In genomic region chr6:73263570-73263909, GRCh38 we compare ENCODE assay signal across 9 cellular contexts. TPM values are rescaled to one million over a fixed set of nuclear protein-coding genes. Genes with fewer than 3 reads are reported as not detected.
DNase-seq lines count a peak whose midpoint lies in the region; ATAC-seq and TF ChIP-seq lines count a peak whose summit lies in the region.
"Had no signal": no experiment of that assay in that cellular context is flagged by ENCODE, and none has a peak within 500 bp of the region (broad histone marks: within the 10 kb centered on the region; RNA-seq: fewer than 3 reads in every experiment).

No MANE protein-coding gene starts in this region.

- H4K20me1 ChIP-seq in BLaER1 (no peaks in the 10 kb centered on the region), OCI-LY7 (ENCODE audit: insufficient read depth, low read length) (peaks cover 7% of the 10 kb centered on the region)

- H3K4me1 ChIP-seq in BLaER1, result peaks cover 43% of the 10 kb centered on the region
- H3K4me1 ChIP-seq in OCI-LY7 (ENCODE audit: insufficient read depth, low read length, poor library complexity, severe bottlenecking), result peaks cover 23% of the 10 kb centered on the region
- no peaks in the 10 kb centered on the region for H3K4me1 ChIP-seq in parathyroid adenoma

- no TSS peak for BruUV-seq in OCI-LY7 (replicated peaks; lab: Mats Ljungman, UMichigan)

- H3K36me3 ChIP-seq in BLaER1 (peaks cover 21% of the 10 kb centered on the region), OCI-LY7 (ENCODE audit: insufficient read depth, low read length) (peaks cover 22% of the 10 kb centered on the region), parathyroid adenoma (ENCODE audit: control insufficient read depth, insufficient read depth, low read length) (no peaks in the 10 kb centered on the region)

- POLR2A ChIA-PET in OCI-LY7 (lab: Charles Lee), result interaction anchor here (0.6 to 1.9 kb wide), 5 partner anchors 17 to 1704 kb away, joined by 3 to 8 read pairs (median 7); no protein-coding TSS in a partner anchor

- H3K27me3 ChIP-seq in BLaER1 (no peaks in the 10 kb centered on the region), parathyroid adenoma (ENCODE audit: control insufficient read depth, insufficient read depth, low read length) (no peaks in the 10 kb centered on the region)

- no peak for TF ChIP-seq CTCF in OCI-LY7 (conservative IDR thresholded peaks at IDR 0.05; ENCODE audit: low read length)
- TF ChIP-seq CTCF in epithelial cell of proximal tubule (conservative IDR thresholded peaks at IDR 0.05; ENCODE audit: low read depth, low read length), result no peak
- TF ChIP-seq CTCF in parathyroid adenoma (IDR thresholded peaks at IDR 0.05), result no peak

- H2AFZ ChIP-seq in OCI-LY7 (ENCODE audit: low read length) (peak overlapping the region; percentile 94), parathyroid adenoma (peak overlapping the region; percentile 93)

- DNase-seq in OCI-LY7 (ENCODE audit: low spot score) (peak; percentile 42), epithelial cell of proximal tubule (ENCODE audit: low read depth) (no peak), NOMO-1 treated with DMSO at 0.1 percent for 48 hours (lab: John Stamatoyannopoulos, UW; ENCODE audit: unreplicated experiment) (no peak), NCI-H526 treated with DMSO at 0.1 percent for 48 hours (lab: John Stamatoyannopoulos, UW) (no peak), medulla oblongata (ENCODE audit: extremely low spot score) (no peak)

- H3K4me3 ChIP-seq in BLaER1, result peak overlapping the region; percentile 74
- H3K4me3 ChIP-seq in OCI-LY7 (ENCODE audit: low read depth, low read length, poor library complexity, severe bottlenecking), result peak overlapping the region; percentile 87
- peak overlapping the region; percentile 78 for H3K4me3 ChIP-seq in epithelial cell of proximal tubule (ENCODE audit: low read depth, low read length)
- H3K4me3 ChIP-seq in parathyroid adenoma (ENCODE audit: low read depth, low read length), result peak overlapping the region; percentile 58

- H3K79me2 ChIP-seq in OCI-LY7 (ENCODE audit: insufficient read depth, low read depth, low read length), result peaks cover 10% of the 10 kb centered on the region; the same call in 1 of the 2 replicates
- H3K79me2 ChIP-seq in parathyroid adenoma, result no peaks in the 10 kb centered on the region

- intact Hi-C loops in OCI-LY7 (cut with micrococcal nuclease; ENCODE audit: unreplicated experiment), result loop anchor here (1.0 to 5.0 kb wide), 2 partner anchors 47 to 641 kb away; partner anchors contain the start of gene KCNQ5

- ATAC-seq in GM21390 (IDR thresholded peaks at IDR 0.05; ENCODE audit: unreplicated experiment), result peak; percentile 8

- H3K9me3 ChIP-seq in BLaER1, result no peaks in the 10 kb centered on the region; the same call in 1 of the 2 replicates
- H3K9me3 ChIP-seq in OCI-LY7 (ENCODE audit: low read length), result no peaks in the 10 kb centered on the region
- H3K9me3 ChIP-seq in parathyroid adenoma (ENCODE audit: control insufficient read depth, low read length), result no peaks in the 10 kb centered on the region

- peak overlapping the region; percentile 84 for H3K27ac ChIP-seq in BLaER1
- peak overlapping the region; percentile 59 for H3K27ac ChIP-seq in OCI-LY7 (ENCODE audit: low read depth, low read length, poor library complexity, severe bottlenecking)
- no peak overlapping the region for H3K27ac ChIP-seq in parathyroid adenoma

- H3K9ac ChIP-seq in BLaER1 (peak overlapping the region; percentile 79; the same call in 1 of the 2 replicates), parathyroid adenoma (no peak overlapping the region)

- H3K4me2 ChIP-seq in BLaER1 (peak overlapping the region; percentile 86), OCI-LY7 (ENCODE audit: low read length) (peak overlapping the region; percentile 82), parathyroid adenoma (ENCODE audit: low read length) (peak overlapping the region; percentile 95)

- H3K9me2 ChIP-seq in OCI-LY7 (ENCODE audit: insufficient read depth, low read length), result no peaks in the 10 kb centered on the region

- CTCF ChIA-PET in OCI-LY7 (lab: Charles Lee; ENCODE audit: unreplicated experiment), result no interaction called here

RNA-seq across cellular contexts. Expression of gene KHDC1, which starts 0.5 kb away (rescaled TPM):
- total RNA-seq in OCI-LY7 (2014; rRNA removed; shearing (Covaris generic)), result 13.4 and 16.2 TPM in 2 replicates
- 22.3 and 22.6 TPM in 2 replicates for total RNA-seq in OCI-LY7 (2022)
- total RNA-seq in epithelial cell of proximal tubule, result 2.3 and 5.0 TPM in 2 replicates

RNA-seq across cellular contexts. Expression of gene KHDC1L, which starts 38.2 kb away (rescaled TPM):
- 1.1 TPM in 1 of 2 replicates, not detected in the other for total RNA-seq in OCI-LY7 (2014; rRNA removed; shearing (Covaris generic))
- total RNA-seq in OCI-LY7 (2022) (not detected in 2 replicates), epithelial cell of proximal tubule (not detected in 2 replicates)
- total RNA-seq: renal cortical epithelial cell had no signal
